Comparison of ENCODE assay signal across 24 cellular contexts in the genomic region with DNA sequence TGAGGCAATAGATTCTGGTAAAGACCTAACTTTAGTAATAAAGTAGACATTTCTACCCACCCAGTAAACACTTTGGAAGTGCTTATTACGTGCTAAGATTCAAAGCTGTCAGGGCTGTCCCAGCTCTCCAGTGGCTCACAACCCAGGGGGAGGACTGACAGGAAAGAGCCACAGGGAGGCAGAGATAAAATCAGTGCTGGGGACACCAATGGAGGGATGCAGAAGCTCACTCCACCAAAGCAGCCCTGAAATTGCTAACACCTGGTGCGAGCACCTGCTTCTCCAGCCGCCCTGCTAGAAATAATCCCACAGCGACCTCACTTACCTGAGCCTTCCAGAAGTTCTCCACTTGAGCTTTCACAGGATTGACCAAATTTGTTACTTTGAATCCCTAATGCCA.
DNase-seq lines count a peak whose midpoint lies in the region; ATAC-seq and TF ChIP-seq lines count a peak whose summit lies in the region.
"Had no signal": no experiment of that assay in that cellular context is flagged by ENCODE, and none has a peak within 500 bp of the region (broad histone marks: within the 10 kb centered on the region; RNA-seq: fewer than 3 reads in every experiment).

No MANE protein-coding gene starts in this region.

- H3K14ac ChIP-seq in trophoblast cell (ENCODE audit: low read length), result no peak overlapping the region

- no peaks in the 10 kb centered on the region for H3K27me3 ChIP-seq in SK-N-SH (ENCODE audit: insufficient read depth)
- no peaks in the 10 kb centered on the region for H3K27me3 ChIP-seq in trophoblast cell (ENCODE audit: insufficient read depth, low read length)
- H3K27me3 ChIP-seq: BLaER1 had no signal

- no peaks in the 10 kb centered on the region for H4K20me1 ChIP-seq in SK-N-SH (ENCODE audit: insufficient read depth)
- H4K20me1 ChIP-seq: BLaER1 had no signal

- peaks cover 9% of the 10 kb centered on the region for H3K4me1 Mint-ChIP-seq in Calu3 (ENCODE audit: low read depth, unreplicated experiment)
- H3K4me1 Mint-ChIP-seq: CD4-positive, CD25-positive, alpha-beta regulatory T cell had no signal

- H2AFZ ChIP-seq in SK-N-SH (ENCODE audit: low read depth) (no peak overlapping the region), trophoblast cell (ENCODE audit: insufficient read depth, low read length, poor library complexity) (no peak overlapping the region)

- WGBS in SK-N-SH (ENCODE audit: low lambda C conversion rate), result 89% methylated on average over 4 of the region's 4 CpGs
- no CpG with 5 or more reads among the region's 4 CpGs for WGBS in trophoblast cell (ENCODE audit: extremely low coverage, insufficient coverage, insufficient read length)

- H3K36me3 ChIP-seq in SK-N-SH (replicated peaks in 1 of 2; ENCODE audit: control insufficient read depth in 1 of 2, insufficient read depth in 2 of 2, low read length in 1 of 2), result no peaks in the 10 kb centered on the region
- no peaks in the 10 kb centered on the region for H3K36me3 ChIP-seq in trophoblast cell (ENCODE audit: control insufficient read depth in 1 of 2, insufficient read depth in 2 of 2, low read length in 2 of 2)
- H3K36me3 ChIP-seq: BLaER1 had no signal

- H3K9me2 ChIP-seq in SK-N-SH, result no peaks in the 10 kb centered on the region

- no peaks in the 10 kb centered on the region for H3K27me3 Mint-ChIP-seq in Calu3 (ENCODE audit: unreplicated experiment)
- H3K27me3 Mint-ChIP-seq: CD4-positive, CD25-positive, alpha-beta regulatory T cell had no signal

- no peaks in the 10 kb centered on the region for H3K36me3 Mint-ChIP-seq in Calu3 (ENCODE audit: insufficient read depth, unreplicated experiment)
- H3K36me3 Mint-ChIP-seq: CD4-positive, CD25-positive, alpha-beta regulatory T cell had no signal

- peak overlapping the region; percentile 63 for H2BK120ac ChIP-seq in trophoblast cell (ENCODE audit: insufficient read depth, low read length, poor library complexity)

- TF ChIP-seq EP300 in SK-N-SH (IDR thresholded peaks at IDR 0.05; ENCODE audit: borderline replicate concordance in 1 of 2, low read depth in 1 of 2, low read length in 1 of 2), result no peak

- H4K8ac ChIP-seq in trophoblast cell (ENCODE audit: low read depth, low read length), result no peak overlapping the region

- H2BK5ac ChIP-seq in trophoblast cell (ENCODE audit: low read depth, low read length, poor library complexity), result no peak overlapping the region

- POLR2A ChIA-PET in SK-N-SH (lab: Yijun Ruan, JAX), result no interaction called here

- no peak overlapping the region for H2AK5ac ChIP-seq in trophoblast cell (ENCODE audit: low read length)

- H3K9me3 Mint-ChIP-seq in Calu3 (ENCODE audit: low read depth, unreplicated experiment), result peaks cover 10% of the 10 kb centered on the region

- intact Hi-C loops in Calu3 (cut with micrococcal nuclease; ENCODE audit: unreplicated experiment), result no loop called here

- peak overlapping the region; percentile 56 for H2BK12ac ChIP-seq in trophoblast cell (ENCODE audit: low read length)

- DNase-seq in SK-N-SH (peak; percentile 16), NCI-H748 (lab: John Stamatoyannopoulos, UW; ENCODE audit: unreplicated experiment) (peak; percentile 72), SK-N-DZ (ENCODE audit: low spot score) (peak; percentile 6), trophoblast cell (no peak), NOMO-1 treated with dmso at 0.1 percent for 144 hours (lab: John Stamatoyannopoulos, UW; ENCODE audit: unreplicated experiment) (no peak), Calu3 (no peak), caudate nucleus (lab: John Stamatoyannopoulos, UW) (no peak)
- DNase-seq: CD4-positive, CD25-positive, alpha-beta regulatory T cell; COR-L47; DMS79 treated with DMSO at 0.1 percent for 48 hours; GF-D8; Kasumi-1; NCI-H1092 treated with DMSO at 0.1 percent for 48 hours; NCI-H1436; NCI-H2107; NCI-H446 treated with DMSO at 0.1 percent for 48 hours; NCI-H526; SHP77; SW 1271 had no signal

- no peak overlapping the region for H3K4me3 Mint-ChIP-seq in Calu3 (ENCODE audit: low read depth, unreplicated experiment)
- H3K4me3 Mint-ChIP-seq: CD4-positive, CD25-positive, alpha-beta regulatory T cell; T-helper 1 cell treated with Interleukin-12 subunit alpha and Interleukin-12 subunit beta and Interleukin-4 antibody, amounts not matched to agents 30 μg/mL and 1 μg/mL, for 36 hours had no signal

- H4K91ac ChIP-seq in trophoblast cell (ENCODE audit: low read depth, low read length), result no peak overlapping the region

- peaks cover 27% of the 10 kb centered on the region for H3K79me1 ChIP-seq in trophoblast cell (ENCODE audit: low read length)

- H3K4me2 ChIP-seq in SK-N-SH, result no peak overlapping the region
- H3K4me2 ChIP-seq in trophoblast cell (ENCODE audit: low read length), result no peak overlapping the region
- H3K4me2 ChIP-seq: BLaER1 had no signal

- H3K79me2 ChIP-seq in SK-N-SH (ENCODE audit: insufficient read depth) (no peaks in the 10 kb centered on the region), trophoblast cell (ENCODE audit: control insufficient read depth, insufficient read depth, low read length, poor library complexity) (peaks cover 2% of the 10 kb centered on the region)

- H3K27ac ChIP-seq in SK-N-SH (ENCODE audit: low read depth in 2 of 2, low read length in 1 of 2) (no peak overlapping the region), trophoblast cell (ENCODE audit: low read depth, low read length) (no peak overlapping the region), caudate nucleus (ENCODE audit: low read depth, low read length) (no peak overlapping the region)
- H3K27ac ChIP-seq: BLaER1, RWPE1 had no signal

- no peak for TF ChIP-seq RAD21 in SK-N-SH (IDR thresholded peaks at IDR 0.05; ENCODE audit: low read length)

- H3F3A ChIP-seq in SK-N-SH (replicated peaks; ENCODE audit: insufficient read depth), result peaks cover 6% of the 10 kb centered on the region

- CTCF ChIA-PET in SK-N-SH (lab: Yijun Ruan, JAX), result interaction anchor here (0.9 kb wide), 1 partner anchor 41 kb away, joined by 3 read pairs; no protein-coding TSS in a partner anchor
- CTCF ChIA-PET in Calu3 (lab: Charles Lee), result no interaction called here

- no peak for TF ChIP-seq CTCF in SK-N-SH (IDR thresholded peaks at IDR 0.05)
- no peak for TF ChIP-seq CTCF in Calu3 (IDR thresholded peaks at IDR 0.05; ENCODE audit: unreplicated experiment)

- no peak overlapping the region for H3K27ac Mint-ChIP-seq in Calu3 (ENCODE audit: unreplicated experiment)
- H3K27ac Mint-ChIP-seq: CD4-positive, CD25-positive, alpha-beta regulatory T cell; T-helper 1 cell treated with Interleukin-12 subunit alpha and Interleukin-12 subunit beta and Interleukin-4 antibody, amounts not matched to agents 30 μg/mL and 1 μg/mL, for 36 hours had no signal

- H4K12ac ChIP-seq in trophoblast cell (ENCODE audit: low read depth, low read length), result no peak overlapping the region

- H3K4me1 ChIP-seq in SK-N-SH (ENCODE audit: control insufficient read depth in 1 of 2, insufficient read depth in 2 of 2, low read depth in 1 of 2, low read length in 1 of 2) (peaks cover 4 to 12% of the 10 kb centered on the region in 2 experiments; a peak in 3 of 4 replicates), trophoblast cell (ENCODE audit: control insufficient read depth in 1 of 2, insufficient read depth in 2 of 2, low read length in 2 of 2) (peaks cover 14 to 15% of the 10 kb centered on the region in 2 experiments)

- BruUV-seq in Calu3 (replicated peaks; lab: Mats Ljungman, UMichigan), result no TSS peak

- no peak overlapping the region for H3K23ac ChIP-seq in trophoblast cell (ENCODE audit: low read length)

- no peak overlapping the region for H3K4me3 ChIP-seq in SK-N-SH (ENCODE audit: low read depth in 2 of 2, low read length in 1 of 2)
- no peak overlapping the region for H3K4me3 ChIP-seq in trophoblast cell (ENCODE audit: low read depth, low read length)
- H3K4me3 ChIP-seq: BLaER1, K562 had no signal

- H3K9ac ChIP-seq in SK-N-SH, result no peak overlapping the region
- H3K9ac ChIP-seq in trophoblast cell (ENCODE audit: low read length), result no peak overlapping the region
- H3K9ac ChIP-seq: BLaER1 had no signal

- no peak overlapping the region for H3K18ac ChIP-seq in trophoblast cell (ENCODE audit: low read length)

- no peak overlapping the region for H3K4ac ChIP-seq in trophoblast cell (ENCODE audit: low read depth, low read length)

- H3K9me3 ChIP-seq in SK-N-SH, result no peaks in the 10 kb centered on the region
- H3K9me3 ChIP-seq in trophoblast cell (ENCODE audit: insufficient read depth, low read depth, low read length), result no peaks in the 10 kb centered on the region

- ATAC-seq in SK-N-SH treated with all-trans-retinoic acid at 6 μM for 48 hours, result no peak
- ATAC-seq: K562 had no signal

TF ChIP-seq in SK-N-SH, 30 proteins besides CTCF, POLR2A, EP300 and RAD21 (continues in another document):
- TF ChIP-seq GATA2 (CRISPR knock-in tag; IDR thresholded peaks at IDR 0.05), result no peak
- TF ChIP-seq, protein P1, sequence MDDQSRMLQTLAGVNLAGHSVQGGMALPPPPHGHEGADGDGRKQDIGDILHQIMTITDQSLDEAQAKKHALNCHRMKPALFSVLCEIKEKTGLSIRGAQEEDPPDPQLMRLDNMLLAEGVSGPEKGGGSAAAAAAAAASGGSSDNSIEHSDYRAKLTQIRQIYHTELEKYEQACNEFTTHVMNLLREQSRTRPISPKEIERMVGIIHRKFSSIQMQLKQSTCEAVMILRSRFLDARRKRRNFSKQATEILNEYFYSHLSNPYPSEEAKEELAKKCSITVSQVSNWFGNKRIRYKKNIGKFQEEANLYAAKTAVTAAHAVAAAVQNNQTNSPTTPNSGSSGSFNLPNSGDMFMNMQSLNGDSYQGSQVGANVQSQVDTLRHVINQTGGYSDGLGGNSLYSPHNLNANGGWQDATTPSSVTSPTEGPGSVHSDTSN (IDR thresholded peaks at IDR 0.05), result no peak

TF ChIP-seq in SK-N-SH treated with all-trans-retinoic acid at 6 μM for 48 hours, 23 proteins besides CTCF, POLR2A, EP300 and RAD21 (continues in another document):
- TF ChIP-seq OSR1 (CRISPR knock-in tag; IDR thresholded peaks at IDR 0.05) (no peak), ZNF70 (CRISPR knock-in tag; IDR thresholded peaks at IDR 0.05) (no peak), RARB (CRISPR knock-in tag; IDR thresholded peaks at IDR 0.05) (no peak), ZFP3 (CRISPR knock-in tag; IDR thresholded peaks at IDR 0.05) (no peak)
- TF ChIP-seq, protein P2, sequence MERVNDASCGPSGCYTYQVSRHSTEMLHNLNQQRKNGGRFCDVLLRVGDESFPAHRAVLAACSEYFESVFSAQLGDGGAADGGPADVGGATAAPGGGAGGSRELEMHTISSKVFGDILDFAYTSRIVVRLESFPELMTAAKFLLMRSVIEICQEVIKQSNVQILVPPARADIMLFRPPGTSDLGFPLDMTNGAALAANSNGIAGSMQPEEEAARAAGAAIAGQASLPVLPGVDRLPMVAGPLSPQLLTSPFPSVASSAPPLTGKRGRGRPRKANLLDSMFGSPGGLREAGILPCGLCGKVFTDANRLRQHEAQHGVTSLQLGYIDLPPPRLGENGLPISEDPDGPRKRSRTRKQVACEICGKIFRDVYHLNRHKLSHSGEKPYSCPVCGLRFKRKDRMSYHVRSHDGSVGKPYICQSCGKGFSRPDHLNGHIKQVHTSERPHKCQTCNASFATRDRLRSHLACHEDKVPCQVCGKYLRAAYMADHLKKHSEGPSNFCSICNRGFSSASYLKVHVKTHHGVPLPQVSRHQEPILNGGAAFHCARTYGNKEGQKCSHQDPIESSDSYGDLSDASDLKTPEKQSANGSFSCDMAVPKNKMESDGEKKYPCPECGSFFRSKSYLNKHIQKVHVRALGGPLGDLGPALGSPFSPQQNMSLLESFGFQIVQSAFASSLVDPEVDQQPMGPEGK (CRISPR knock-in tag; IDR thresholded peaks at IDR 0.05; ENCODE audit: borderline replicate concordance), result no peak

Comparison
In these comparisons a context has a peak if more than half of its experiments do, and no peak if none do; other contexts are left out.
1. DNase-seq: peak in SK-N-SH (single experiment), NCI-H748 (single experiment) and SK-N-DZ (single experiment); none in trophoblast cell (0 of 2), NOMO-1 treated with dmso at 0.1 percent for 144 hours (single experiment), Calu3 (single experiment) and caudate nucleus (0 of 61).